ENCODE assay signal across 15 cellular contexts in genomic region chr12:131833288-131833895, GRCh38.
"Had no signal": no experiment of that assay in that cellular context is flagged by ENCODE, and none has a peak within 500 bp of the region (broad histone marks: within the 10 kb centered on the region; RNA-seq: fewer than 3 reads in every experiment).

No MANE protein-coding gene starts in this region.

- H3K27ac Mint-ChIP-seq: activated naive CD8-positive, alpha-beta T cell treated with anti-CD3 and anti-CD28 coated beads for 36 hours had no signal

- H3K9me3 ChIP-seq: ascending aorta, heart right ventricle, right atrium auricular region, stomach, thyroid gland, uterus had no signal

- DNase-seq: activated CD4-positive, alpha-beta T cell treated with anti-CD3 and anti-CD28 coated beads, Interleukin-2, amount 50 U/mL, for 4 hours; activated gamma-delta T cell treated with Interleukin-2 at 50 U/mL for 16 hours; activated naive CD8-positive, alpha-beta T cell treated with anti-CD3 and anti-CD28 coated beads for 36 hours; activated T-cell treated with anti-CD3 and anti-CD28 coated beads, Interleukin-2, amount 50 U/mL, for 1 hour; effector CD8-positive, alpha-beta T cell; heart right ventricle; left ventricle myocardium superior; small intestine; stomach; T-helper 2 cell; thyroid gland; uterus had no signal

- H3K36me3 Mint-ChIP-seq: activated naive CD8-positive, alpha-beta T cell treated with anti-CD3 and anti-CD28 coated beads for 36 hours had no signal

- H3K9me3 Mint-ChIP-seq: activated naive CD8-positive, alpha-beta T cell treated with anti-CD3 and anti-CD28 coated beads for 36 hours had no signal

- H3K4me3 ChIP-seq: ascending aorta, thyroid gland had no signal

- H3K27ac ChIP-seq: ascending aorta, right atrium auricular region, thyroid gland had no signal

- H3K4me3 Mint-ChIP-seq: activated naive CD8-positive, alpha-beta T cell treated with anti-CD3 and anti-CD28 coated beads for 36 hours had no signal

- FAIRE-seq: small intestine had no signal

- H3K36me3 ChIP-seq: ascending aorta, heart right ventricle, right atrium auricular region, stomach, thyroid gland, uterus had no signal

- ATAC-seq: activated CD4-positive, CD25-positive, alpha-beta regulatory T cell treated with anti-CD3 and anti-CD28 coated beads, Interleukin-2, amount 50 U/mL, for 24 hours; heart right ventricle; left ventricle myocardium superior had no signal
